In genomic region chr6:36028887-36029324, GRCh38 we compare ENCODE assay signal across 1 cellular context.
A peak's percentile ranks its signal among the peaks of the same experiment; 100 is the strongest.
TF ChIP-seq lines count a peak whose summit lies in the region.

No MANE protein-coding gene starts in this region.

TF ChIP-seq in HepG2, 621 proteins besides CTCF, POLR2A, EP300 and RAD21 (continues in another document):
- TF ChIP-seq HDAC6 (IDR thresholded peaks at IDR 0.05; ENCODE audit: low read depth, low read length) (no peak), ZNF773 (CRISPR knock-in tag; IDR thresholded peaks at IDR 0.05; ENCODE audit: borderline replicate concordance) (no peak), ZNF589 (CRISPR knock-in tag; conservative IDR thresholded peaks at IDR 0.05) (no peak), FOXO1 (CRISPR knock-in tag; IDR thresholded peaks at IDR 0.05) (no peak), ZNF296 (CRISPR knock-in tag; conservative IDR thresholded peaks at IDR 0.05) (no peak), ASH2L (IDR thresholded peaks at IDR 0.05; ENCODE audit: insufficient read length, low read depth, low read length) (peak; percentile 65), ZNF180 (CRISPR knock-in tag; IDR thresholded peaks at IDR 0.05; ENCODE audit: borderline replicate concordance, low read depth) (no peak), KMT2B (CRISPR knock-in tag; IDR thresholded peaks at IDR 0.05) (peak; percentile 47; the same call in 1 of the 2 replicates), PAXIP1 (CRISPR knock-in tag; conservative IDR thresholded peaks at IDR 0.05) (0 out of 2 replicates have a peak, but pooled peaks have one; percentile 25), ZNF34 (CRISPR knock-in tag; IDR thresholded peaks at IDR 0.05; ENCODE audit: borderline replicate concordance) (no peak), TBP (CRISPR knock-in tag; IDR thresholded peaks at IDR 0.05) (no peak), ZNF770 (CRISPR knock-in tag; IDR thresholded peaks at IDR 0.05) (no peak), EHMT2 (IDR thresholded peaks at IDR 0.05; ENCODE audit: borderline replicate concordance, low read depth, low read length) (no peak), KAT2B (IDR thresholded peaks at IDR 0.05; ENCODE audit: borderline replicate concordance, low read depth, low read length) (no peak), ELF3 (CRISPR knock-in tag; IDR thresholded peaks at IDR 0.05) (0 out of 2 replicates have a peak, but pooled peaks have one; percentile 25), AKAP8 (CRISPR knock-in tag; IDR thresholded peaks at IDR 0.05) (no peak), ZNF740 (CRISPR knock-in tag; IDR thresholded peaks at IDR 0.05) (0 out of 2 replicates have a peak, but pooled peaks have one; percentile 16), ZBTB3 (CRISPR knock-in tag; IDR thresholded peaks at IDR 0.05; ENCODE audit: borderline replicate concordance, low read depth) (no peak), PRMT3 (CRISPR knock-in tag; IDR thresholded peaks at IDR 0.05; ENCODE audit: borderline replicate concordance, low read depth) (no peak), SRY (CRISPR knock-in tag; IDR thresholded peaks at IDR 0.05) (no peak), MTA1 (CRISPR knock-in tag; IDR thresholded peaks at IDR 0.05; ENCODE audit: borderline replicate concordance) (no peak), ZNF724P (CRISPR knock-in tag; IDR thresholded peaks at IDR 0.05; ENCODE audit: borderline replicate concordance) (no peak), ZNF441 (CRISPR knock-in tag; IDR thresholded peaks at IDR 0.05; ENCODE audit: borderline replicate concordance) (no peak), HOXA7 (CRISPR knock-in tag; IDR thresholded peaks at IDR 0.05) (no peak), DBP (CRISPR knock-in tag; IDR thresholded peaks at IDR 0.05; ENCODE audit: not compliant biosample characterization) (no peak), SNRNP70 (IDR thresholded peaks at IDR 0.05; ENCODE audit: low read depth, low read length) (no peak), SIN3A (IDR thresholded peaks at IDR 0.05; ENCODE audit: borderline replicate concordance, low read depth, low read length) (peak; percentile 26; the same call in 1 of the 2 replicates), NKX3-1 (CRISPR knock-in tag; IDR thresholded peaks at IDR 0.05) (no peak), BCL6 (CRISPR knock-in tag; IDR thresholded peaks at IDR 0.05) (no peak), RBFOX2 (IDR thresholded peaks at IDR 0.05; ENCODE audit: low read depth, low read length) (no peak), ZSCAN20 (CRISPR knock-in tag; IDR thresholded peaks at IDR 0.05; ENCODE audit: borderline replicate concordance) (peak; percentile 91; the same call in 1 of the 2 replicates), ZFP36L2 (CRISPR knock-in tag; IDR thresholded peaks at IDR 0.05) (no peak), ZNF607 (CRISPR knock-in tag; IDR thresholded peaks at IDR 0.05; ENCODE audit: borderline replicate concordance) (no peak), THRA (CRISPR knock-in tag; IDR thresholded peaks at IDR 0.05; ENCODE audit: borderline replicate concordance) (no peak), MIXL1 (CRISPR knock-in tag; IDR thresholded peaks at IDR 0.05) (peak; percentile 28; the same call in 1 of the 2 replicates), TMF1 (CRISPR knock-in tag; IDR thresholded peaks at IDR 0.05; ENCODE audit: low read depth) (no peak), ZNF780A (CRISPR knock-in tag; IDR thresholded peaks at IDR 0.05) (peak; percentile 27; the same call in 1 of the 2 replicates), KDM5A (IDR thresholded peaks at IDR 0.05; ENCODE audit: borderline replicate concordance, low read length) (peak; percentile 14; the same call in 1 of the 2 replicates), ZNF891 (CRISPR knock-in tag; IDR thresholded peaks at IDR 0.05) (no peak), HDAC1 (CRISPR knock-in tag; IDR thresholded peaks at IDR 0.05) (0 out of 2 replicates have a peak, but pooled peaks have one; percentile 6), LRRFIP1 (CRISPR knock-in tag; conservative IDR thresholded peaks at IDR 0.05) (no peak), ZMYM4 (CRISPR knock-in tag; IDR thresholded peaks at IDR 0.05) (no peak), KLF15 (CRISPR knock-in tag; IDR thresholded peaks at IDR 0.05; ENCODE audit: borderline replicate concordance) (no peak), ZNF703 (CRISPR knock-in tag; IDR thresholded peaks at IDR 0.05; ENCODE audit: borderline replicate concordance) (no peak), ZNF549 (CRISPR knock-in tag; IDR thresholded peaks at IDR 0.05) (no peak), THAP8 (CRISPR knock-in tag; IDR thresholded peaks at IDR 0.05; ENCODE audit: borderline replicate concordance) (no peak), SAP130 (CRISPR knock-in tag; IDR thresholded peaks at IDR 0.05; ENCODE audit: low read depth) (peak; percentile 50), PITX1 (CRISPR knock-in tag; IDR thresholded peaks at IDR 0.05) (no peak), FOXP4 (CRISPR knock-in tag; IDR thresholded peaks at IDR 0.05) (no peak), DZIP1 (CRISPR knock-in tag; IDR thresholded peaks at IDR 0.05) (no peak), ZNF512 (CRISPR knock-in tag; IDR thresholded peaks at IDR 0.05) (no peak)
